In the genomic region with DNA sequence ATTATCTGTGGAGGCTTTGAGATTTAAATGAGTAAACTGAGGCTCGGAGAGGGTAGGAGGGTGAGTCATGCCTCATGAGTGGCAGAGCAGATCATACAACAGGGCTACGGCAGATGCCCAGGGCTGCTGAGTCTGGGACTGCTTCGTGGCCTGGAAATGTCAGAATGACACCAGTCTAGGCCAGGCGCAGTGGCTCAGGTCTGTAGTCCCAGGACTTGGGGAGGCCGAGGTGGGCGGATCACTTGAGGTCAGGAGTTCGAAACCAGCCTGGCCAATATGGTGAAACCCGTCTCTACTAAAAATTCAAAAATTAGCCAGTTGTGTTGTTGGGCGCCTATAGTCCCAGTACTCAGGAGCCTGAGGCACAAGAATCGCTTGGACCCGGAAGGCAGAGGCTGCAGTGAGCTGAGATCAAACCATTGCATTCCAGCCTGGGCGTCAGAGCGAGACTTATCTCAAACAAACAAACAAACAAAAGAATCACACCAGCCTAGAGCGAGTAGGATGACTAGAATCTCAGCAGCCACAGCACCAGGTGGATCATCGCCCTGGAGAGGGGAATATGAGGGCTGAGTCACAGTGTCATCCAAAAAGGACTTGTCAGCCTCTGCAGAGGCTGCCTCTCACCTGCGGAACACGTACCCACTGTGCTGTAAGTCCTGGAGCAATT, we compare ENCODE assay signal across 21 cellular contexts. TPM values are rescaled to one million over a fixed set of nuclear protein-coding genes. Genes with fewer than 3 reads are reported as not detected.
DNase-seq lines count a peak whose midpoint lies in the region; ATAC-seq, FAIRE-seq and TF ChIP-seq lines count a peak whose summit lies in the region.
"Had no signal": no experiment of that assay in that cellular context is flagged by ENCODE, and none has a peak within 500 bp of the region (broad histone marks: within the 10 kb centered on the region; RNA-seq: fewer than 3 reads in every experiment).

No MANE protein-coding gene starts in this region.

- H3K27me3 ChIP-seq in BLaER1 (no peaks in the 10 kb centered on the region), H7 (ENCODE audit: control insufficient read depth, insufficient read depth, low read length) (no peaks in the 10 kb centered on the region), K562 (ENCODE audit: control insufficient read depth in 2 of 2, insufficient read depth in 2 of 2, low read length in 2 of 2) (peaks cover 30 to 54% of the 10 kb centered on the region in 2 experiments), GM23248 (replicated peaks; ENCODE audit: insufficient read depth) (no peaks in the 10 kb centered on the region), MG63 (no peaks in the 10 kb centered on the region)
- no peaks in the 10 kb centered on the region for H3K27me3 ChIP-seq in naive thymus-derived CD4-positive, alpha-beta T cell (ENCODE audit: control insufficient read depth in 2 of 2, insufficient read depth in 2 of 2, low read length in 2 of 2)

- H3K27me3 Mint-ChIP-seq in naive thymus-derived CD4-positive, alpha-beta T cell, result no peaks in the 10 kb centered on the region
- H3K27me3 Mint-ChIP-seq: activated naive CD8-positive, alpha-beta T cell treated with anti-CD3 and anti-CD28 coated beads for 36 hours; CD4-positive, alpha-beta memory T cell had no signal

- H3K9me3 ChIP-seq in BLaER1, result no peaks in the 10 kb centered on the region
- H3K9me3 ChIP-seq in K562 (replicated peaks; ENCODE audit: control insufficient read depth, insufficient read depth, low read depth, low read length), result no peaks in the 10 kb centered on the region
- no peaks in the 10 kb centered on the region for H3K9me3 ChIP-seq in naive thymus-derived CD4-positive, alpha-beta T cell (ENCODE audit: control insufficient read depth in 2 of 3, low read length in 3 of 3)
- H3K9me3 ChIP-seq in GM23248 (ENCODE audit: low read depth), result no peaks in the 10 kb centered on the region
- no peaks in the 10 kb centered on the region for H3K9me3 ChIP-seq in MG63
- H3K9me3 ChIP-seq: neutrophil had no signal

- no peaks in the 10 kb centered on the region for H3K9me3 Mint-ChIP-seq in naive thymus-derived CD4-positive, alpha-beta T cell
- H3K9me3 Mint-ChIP-seq: activated naive CD8-positive, alpha-beta T cell treated with anti-CD3 and anti-CD28 coated beads for 36 hours; CD4-positive, alpha-beta memory T cell; T-helper 2 cell treated with Interferon-gamma antibody and Interleukin-4, amounts not matched to agents 5 μg/mL and 100 μg/mL, for 36 hours had no signal

- intact Hi-C loops in K562 (cut with micrococcal nuclease), result no loop called here
- intact Hi-C loops in naive thymus-derived CD4-positive, alpha-beta T cell (cut with micrococcal nuclease), result loop anchor here (2.0 to 5.0 kb wide), 3 partner anchors 13 to 100 kb away; a partner anchor contains a TSS

- H2AFZ ChIP-seq in K562 (ENCODE audit: low read depth, low read length), result no peak overlapping the region
- no peak overlapping the region for H2AFZ ChIP-seq in GM23248

- TF ChIP-seq RAD21 in K562 (CRISPR knock-in tag; conservative IDR thresholded peaks at IDR 0.05 in 1 of 2, IDR thresholded peaks at IDR 0.05 in 1 of 2), result no peak

- H3K27ac ChIP-seq in BLaER1 (0 out of 2 replicates have a peak overlapping the region, but pooled peaks have one; percentile 19), K562 (ENCODE audit: extremely low read depth, low read depth, low read length) (no peak overlapping the region), GM23248 (no peak overlapping the region)
- no peak overlapping the region for H3K27ac ChIP-seq in naive thymus-derived CD4-positive, alpha-beta T cell (ENCODE audit: low read depth, low read length)
- H3K27ac ChIP-seq: neutrophil had no signal

- TF ChIP-seq POLR2A in K562 (conservative IDR thresholded peaks at IDR 0.05), result no peak

- H3K9me1 ChIP-seq in K562 (ENCODE audit: control insufficient read depth, insufficient read depth, low read length), result no peaks in the 10 kb centered on the region

- no peak for TF ChIP-seq CTCF in K562 (IDR thresholded peaks at IDR 0.05 in 2 of 3, conservative IDR thresholded peaks at IDR 0.05 in 1 of 3; ENCODE audit: insufficient read depth in 2 of 3, low read depth in 1 of 3, low read length in 3 of 3)

- no peaks in the 10 kb centered on the region for H3K9me2 ChIP-seq in GM23248 (ENCODE audit: insufficient read depth)

- no TSS peak for BruUV-seq in K562 (replicated peaks; lab: Mats Ljungman, UMichigan)

- H3F3A ChIP-seq in GM23248 (ENCODE audit: insufficient read depth), result no peaks in the 10 kb centered on the region

- H3K4me2 ChIP-seq in BLaER1 (peak overlapping the region; percentile 87), K562 (ENCODE audit: insufficient read depth, low read length) (no peak overlapping the region), GM23248 (ENCODE audit: unreplicated experiment) (no peak overlapping the region)

- POLR2A ChIA-PET in K562 (lab: Yijun Ruan, JAX), result no interaction called here
- POLR2A ChIA-PET in naive thymus-derived CD4-positive, alpha-beta T cell (lab: Charles Lee), result interaction anchor here (0.6 to 3.5 kb wide), 2 partner anchors 48 to 63 kb away, joined by 3 to 17 read pairs; a partner anchor contains a TSS

- ATAC-seq in K562 (no peak), HG03520 (IDR thresholded peaks at IDR 0.05; ENCODE audit: unreplicated experiment) (no peak)
- no peak for ATAC-seq in naive thymus-derived CD4-positive, alpha-beta T cell

- H3K36me3 ChIP-seq in BLaER1 (no peaks in the 10 kb centered on the region), H7 (replicated peaks; ENCODE audit: control insufficient read depth, insufficient read depth, low read length) (no peaks in the 10 kb centered on the region), K562 (ENCODE audit: control insufficient read depth, insufficient read depth, low read length) (no peaks in the 10 kb centered on the region), GM23248 (ENCODE audit: low read depth) (no peaks in the 10 kb centered on the region), MG63 (no peaks in the 10 kb centered on the region)
- no peaks in the 10 kb centered on the region for H3K36me3 ChIP-seq in naive thymus-derived CD4-positive, alpha-beta T cell (ENCODE audit: control insufficient read depth in 2 of 3, insufficient read depth in 3 of 3, low read length in 3 of 3)
- H3K36me3 ChIP-seq: neutrophil had no signal

- CTCF ChIA-PET in K562 (lab: Yijun Ruan, JAX; ENCODE audit: low intra/inter-chr PET ratio), result interaction anchor here (0.7 kb wide), 1 partner anchor 100 kb away, joined by 5 read pairs; no protein-coding TSS in a partner anchor
- CTCF ChIA-PET in naive thymus-derived CD4-positive, alpha-beta T cell (lab: Charles Lee), result interaction anchor here (0.6 to 0.8 kb wide), 2 partner anchors 99 to 234 kb away, joined by 3 read pairs; no protein-coding TSS in a partner anchor

- H3K4me3 ChIP-seq in BLaER1, result no peak overlapping the region
- no peak overlapping the region for H3K4me3 ChIP-seq in H7 (ENCODE audit: insufficient read depth, low read depth, low read length)
- no peak overlapping the region for H3K4me3 ChIP-seq in K562
- no peak overlapping the region for H3K4me3 ChIP-seq in naive thymus-derived CD4-positive, alpha-beta T cell (ENCODE audit: low read length)
- H3K4me3 ChIP-seq in GM23248, result no peak overlapping the region
- H3K4me3 ChIP-seq in MG63, result no peak overlapping the region

- peaks cover 2 to 51% (median 31%) of the 10 kb centered on the region in 7 donors for H3K4me1 Mint-ChIP-seq in naive thymus-derived CD4-positive, alpha-beta T cell

- no peaks in the 10 kb centered on the region for H3K79me2 ChIP-seq in K562 (ENCODE audit: control insufficient read depth, insufficient read depth, low read length)
- no peaks in the 10 kb centered on the region for H3K79me2 ChIP-seq in GM23248 (ENCODE audit: insufficient read depth)

- TF ChIP-seq EP300 in K562 (IDR thresholded peaks at IDR 0.05; ENCODE audit: low read length), result no peak

- no peak overlapping the region for H3K9ac ChIP-seq in BLaER1
- H3K9ac ChIP-seq in K562 (ENCODE audit: insufficient read depth in 1 of 2, low read depth in 2 of 2, low read length in 2 of 2), result no peak overlapping the region
- no peak overlapping the region for H3K9ac ChIP-seq in GM23248

- H3K36me3 Mint-ChIP-seq in naive thymus-derived CD4-positive, alpha-beta T cell, result no peaks in the 10 kb centered on the region
- H3K36me3 Mint-ChIP-seq: activated naive CD8-positive, alpha-beta T cell treated with anti-CD3 and anti-CD28 coated beads for 36 hours; CD4-positive, alpha-beta memory T cell had no signal

- peak; percentile 62 for FAIRE-seq in K562 (lab: Jason Lieb, UNC)
- FAIRE-seq: endothelial cell of umbilical vein had no signal

- in situ Hi-C loops in K562 (cut with MboI) (no loop called here), GM23248 (cut with MboI) (no loop called here)

- H4K20me1 ChIP-seq in BLaER1 (no peaks in the 10 kb centered on the region), K562 (replicated peaks; ENCODE audit: control insufficient read depth, insufficient read depth, low read length) (no peaks in the 10 kb centered on the region), GM23248 (ENCODE audit: insufficient read depth) (no peaks in the 10 kb centered on the region)

- H3K27ac Mint-ChIP-seq in naive thymus-derived CD4-positive, alpha-beta T cell, result peak overlapping the region in 7 of 9 donors; percentile 46 to 89 (median 66)
- H3K27ac Mint-ChIP-seq: activated naive CD8-positive, alpha-beta T cell treated with anti-CD3 and anti-CD28 coated beads for 36 hours had no signal

- H3K4me1 ChIP-seq in BLaER1 (peaks cover 81% of the 10 kb centered on the region), K562 (replicated peaks in 1 of 2; ENCODE audit: control insufficient read depth in 2 of 2, insufficient read depth in 2 of 2, low read length in 2 of 2) (no peaks in the 10 kb centered on the region; a peak in 1 of 5 replicates), GM23248 (ENCODE audit: insufficient read depth) (no peaks in the 10 kb centered on the region)
- H3K4me1 ChIP-seq in naive thymus-derived CD4-positive, alpha-beta T cell (ENCODE audit: control insufficient read depth in 2 of 2, insufficient read depth in 2 of 2, low read length in 2 of 2), result peaks cover 0 to 11% of the 10 kb centered on the region in 2 donors

- WGBS in K562 (ENCODE audit: insufficient coverage, low coverage, missing lambda C conversion rate), result 4% methylated on average over 17 of the region's 17 CpGs
- 60 to 63% methylated on average over 17 of the region's 17 CpGs for WGBS in GM23248 (ENCODE audit: low coverage in 1 of 2, low lambda C conversion rate in 2 of 2, missing lambda C conversion rate in 2 of 2), 2 experiments

- peak overlapping the region in 1 of 10 donors; percentile 26 for H3K4me3 Mint-ChIP-seq in naive thymus-derived CD4-positive, alpha-beta T cell
- H3K4me3 Mint-ChIP-seq: activated naive CD8-positive, alpha-beta T cell treated with anti-CD3 and anti-CD28 coated beads for 36 hours; T-helper 2 cell treated with Interferon-gamma antibody and Interleukin-4, amounts not matched to agents 5 μg/mL and 100 μg/mL, for 36 hours had no signal

- DNase-seq in H7 (peak; percentile 16), K562 (ENCODE audit: extremely low read depth in 1 of 4, low spot score in 3 of 4) (no peak), T-helper 2 cell (no peak), GM23248 (no peak), MG63 (no peak)
- DNase-seq in naive thymus-derived CD4-positive, alpha-beta T cell, result no peak
- DNase-seq: activated CD4-positive, CD25-positive, alpha-beta regulatory T cell treated with anti-CD3 and anti-CD28 coated beads, Interleukin-2, amount 50 U/mL, for 72 hours; activated naive CD8-positive, alpha-beta T cell treated with anti-CD3 and anti-CD28 coated beads for 36 hours; CD4-positive, alpha-beta memory T cell; cortex of kidney; DMS79 treated with DMSO at 0.1 percent for 48 hours; Kasumi-1; NCI-H1092 treated with DMSO at 0.1 percent for 48 hours; NCI-H2081; NCI-H510A treated with DMSO at 0.1 percent for 48 hours; Right ventricle myocardium superior had no signal

RNA-seq across cellular contexts. Expression of a gene that starts 48.6 kb away (rescaled TPM):
- total RNA-seq in H7 (2014; rRNA removed; shearing (Covaris generic)), result 29.1 and 36.0 TPM in 2 replicates
- not detected in 2 replicates for total RNA-seq in K562 (2011; cell fraction: chromatin; rRNA removed; ENCODE audit: low replicate concordance)
- not detected in 2 replicates for total RNA-seq in K562 (2011; cell fraction: nucleolus; rRNA removed)
- total RNA-seq in K562 (2011; cell fraction: nucleoplasm; rRNA removed), result not detected in 2 replicates
- total RNA-seq in K562 (2014; rRNA removed) (not detected in 2 replicates), K562 (2014; rRNA removed; fragmentation: Illumina TruSeq; extraction: Trizol) (not detected in 2 replicates), K562 (2015; rRNA removed; fragmentation: Illumina TruSeq; extraction: Trizol) (not detected in 2 replicates), K562 (2021) (0.20 and 0.44 TPM in 2 replicates)
- polyA plus RNA-seq in K562 (2011; rRNA removed) (not detected in 2 replicates), K562 (2014; fragmentation: Illumina TruSeq; extraction: Trizol) (not detected in 2 replicates), K562 (2014; fragmentation: Nextera tagmentation; extraction: Ambion mirVana) (not detected), K562 (2014; rRNA removed) (not detected in 2 replicates), GM23248 (2016; fragmentation: Nextera tagmentation; extraction: Ambion mirVana) (4.1 and 4.3 TPM in 2 replicates)
- polyA plus RNA-seq in K562 (2011; cell fraction: cytosol; rRNA removed), result not detected in 2 replicates
- not detected in 2 replicates for polyA plus RNA-seq in K562 (2011; cell fraction: nucleus; rRNA removed)
- polyA plus RNA-seq in K562 (2012), result 0.10 TPM in 1 of 2 replicates, not detected in the other
- not detected in 2 replicates for polyA minus RNA-seq in K562 (2011; rRNA and poly(A)+ RNA removed)
- polyA minus RNA-seq in K562 (2011; cell fraction: cytosol; rRNA and poly(A)+ RNA removed), result not detected in 2 replicates
- not detected in 2 replicates for polyA minus RNA-seq in K562 (2011; cell fraction: nucleus; rRNA and poly(A)+ RNA removed)
- 100 to 1,000 TPM in 4 of 5 experiments, 10 to 100 TPM in 1; 96.6 to 197 (median 144) TPM for total RNA-seq in naive thymus-derived CD4-positive, alpha-beta T cell
- polyA plus RNA-seq in naive thymus-derived CD4-positive, alpha-beta T cell, result 100 to 1,000 TPM in 1 of 2 donors, 10 to 100 TPM in 1; 94.8 to 105 TPM
- total RNA-seq in GM23248 (2014; rRNA removed; shearing (Covaris generic)), result 2.3 and 4.8 TPM in 2 replicates
- total RNA-seq in MG63 (2014; rRNA removed; shearing (Covaris generic); ENCODE audit: low replicate concordance), result not detected in 2 replicates
